10 cellular contexts compared by ENCODE assay signal in the genomic region with DNA sequence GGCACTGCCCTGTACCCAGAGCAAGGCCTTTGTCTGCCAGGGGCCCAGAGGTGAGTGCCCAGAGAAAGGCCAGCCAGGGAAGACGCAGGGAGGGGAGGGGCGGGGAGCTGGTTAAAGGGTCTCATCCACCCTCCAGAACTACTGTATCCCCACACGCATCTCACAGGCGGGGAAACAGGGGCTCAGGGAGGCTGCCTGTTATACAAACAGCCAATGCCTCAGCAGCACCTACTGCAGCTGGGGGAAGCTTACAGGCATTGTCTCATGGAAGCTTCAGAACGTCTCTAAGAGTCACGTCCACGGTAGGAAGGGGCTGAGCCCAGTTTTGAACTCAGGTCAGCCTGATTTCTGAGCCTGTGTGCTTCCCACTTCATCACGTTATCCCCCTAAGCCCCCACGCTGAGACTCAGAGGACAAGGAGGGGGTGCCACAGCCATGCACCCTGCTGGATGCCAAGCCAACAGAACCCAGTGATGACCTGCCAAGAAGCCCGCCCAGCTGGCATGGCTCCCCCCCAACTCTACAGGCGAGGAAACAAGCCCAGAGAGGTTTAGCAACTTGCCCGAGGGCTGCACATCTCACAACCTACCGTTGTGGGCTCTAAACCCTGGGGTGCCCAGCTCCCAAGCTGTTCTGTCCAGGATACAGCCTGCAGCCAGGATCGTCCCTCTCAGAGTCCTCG. TPM values are rescaled to one million over a fixed set of nuclear protein-coding genes. Genes with fewer than 3 reads are reported as not detected.
A peak's percentile ranks its signal among the peaks of the same experiment; 100 is the strongest.
DNase-seq lines count a peak whose midpoint lies in the region; ATAC-seq and TF ChIP-seq lines count a peak whose summit lies in the region.
"Had no signal": no experiment of that assay in that cellular context is flagged by ENCODE, and none has a peak within 500 bp of the region (broad histone marks: within the 10 kb centered on the region; RNA-seq: fewer than 3 reads in every experiment).

No MANE protein-coding gene starts in this region.

- ATAC-seq in IMR-90 (ENCODE audit: low read depth) (peak; percentile 3), GM21619 (IDR thresholded peaks at IDR 0.05; ENCODE audit: unreplicated experiment) (no peak), GM18502 (IDR thresholded peaks at IDR 0.05; ENCODE audit: poor library complexity, unreplicated experiment) (no peak)
- no peak for ATAC-seq in effector memory CD8-positive, alpha-beta T cell (replicated peaks)
- no peak for ATAC-seq in naive thymus-derived CD8-positive, alpha-beta T cell

- peak overlapping the region; percentile 6 for H3K4me2 ChIP-seq in IMR-90 (ENCODE audit: low read depth, low read length)

- DNase-seq in IMR-90 (no peak), NAMALWA (ENCODE audit: low spot score) (no peak), DMS53 (lab: John Stamatoyannopoulos, UW) (no peak)
- no peak for DNase-seq in effector memory CD8-positive, alpha-beta T cell
- peak in 1 of 10 donors; percentile 51 for DNase-seq in naive thymus-derived CD8-positive, alpha-beta T cell
- DNase-seq: hippocampal formation had no signal

- no peaks in the 10 kb centered on the region for H3K27me3 Mint-ChIP-seq in effector memory CD8-positive, alpha-beta T cell
- H3K27me3 Mint-ChIP-seq in naive thymus-derived CD8-positive, alpha-beta T cell, result no peaks in the 10 kb centered on the region
- H3K27me3 Mint-ChIP-seq: stimulated activated naive CD8-positive, alpha-beta T cell treated with anti-CD3 and anti-CD28 coated beads, Interleukin-15, Interleukin-2, amounts not matched to agents 100 ng/mL and 50 ng/mL, for 24 hours had no signal

- intact Hi-C loops in IMR-90 (cut with micrococcal nuclease), result loop anchor here (2.0 kb wide), 1 partner anchor 22 kb away; no protein-coding TSS in a partner anchor

- H3K4me1 ChIP-seq in ACC112 (ENCODE audit: control insufficient read depth, insufficient read depth, low read length, unreplicated experiment) (peaks cover 61% of the 10 kb centered on the region), IMR-90 (ENCODE audit: control insufficient read depth, insufficient read depth, low read length) (peaks cover 32% of the 10 kb centered on the region)

- no peaks in the 10 kb centered on the region for H3K79me1 ChIP-seq in IMR-90 (ENCODE audit: low read depth in 1 of 2, low read length in 2 of 2)

- H3K27me3 ChIP-seq in ACC112 (ENCODE audit: insufficient read depth, low read length) (no peaks in the 10 kb centered on the region), IMR-90 (ENCODE audit: control insufficient read depth, insufficient read depth, low read length) (no peaks in the 10 kb centered on the region)

- no peaks in the 10 kb centered on the region for H3K36me3 ChIP-seq in ACC112 (ENCODE audit: insufficient read depth, low read length)
- H3K36me3 ChIP-seq in IMR-90 (ENCODE audit: control insufficient read depth, insufficient read depth, low read length), result no peaks in the 10 kb centered on the region

- H3K56ac ChIP-seq in IMR-90 (ENCODE audit: extremely low read depth, insufficient read depth, low read length), result no peak overlapping the region

- no peaks in the 10 kb centered on the region for H3K79me2 ChIP-seq in ACC112 (ENCODE audit: control insufficient read depth, insufficient read depth, low read length, unreplicated experiment)

- H3K9me3 Mint-ChIP-seq in effector memory CD8-positive, alpha-beta T cell, result no peaks in the 10 kb centered on the region
- H3K9me3 Mint-ChIP-seq in naive thymus-derived CD8-positive, alpha-beta T cell, result no peaks in the 10 kb centered on the region
- H3K9me3 Mint-ChIP-seq: stimulated activated naive CD8-positive, alpha-beta T cell treated with anti-CD3 and anti-CD28 coated beads, Interleukin-15, Interleukin-2, amounts not matched to agents 100 ng/mL and 50 ng/mL, for 24 hours had no signal

- no peak overlapping the region for H3K23ac ChIP-seq in IMR-90 (ENCODE audit: low read depth, low read length)

- no peak overlapping the region for H3K4me3 Mint-ChIP-seq in effector memory CD8-positive, alpha-beta T cell
- no peak overlapping the region for H3K4me3 Mint-ChIP-seq in naive thymus-derived CD8-positive, alpha-beta T cell
- H3K4me3 Mint-ChIP-seq: stimulated activated naive CD8-positive, alpha-beta T cell treated with anti-CD3 and anti-CD28 coated beads, Interleukin-15, Interleukin-2, amounts not matched to agents 100 ng/mL and 50 ng/mL, for 24 hours had no signal

- H4K20me1 ChIP-seq in IMR-90 (ENCODE audit: insufficient read depth, low read length), result no peaks in the 10 kb centered on the region

- no TSS peak for BruUV-seq in IMR-90 (replicated peaks; lab: Mats Ljungman, UMichigan)

- POLR2A ChIA-PET in IMR-90 (lab: Charles Lee; ENCODE audit: unreplicated experiment), result interaction anchor here (0.6 kb wide), 1 partner anchor 433 kb away, joined by 5 read pairs; no protein-coding TSS in a partner anchor
- POLR2A ChIA-PET in naive thymus-derived CD8-positive, alpha-beta T cell (lab: Charles Lee), result interaction anchor here (2.5 kb wide), 1 partner anchor 9 kb away, joined by 8 read pairs; no protein-coding TSS in a partner anchor

- no peak overlapping the region for H2BK5ac ChIP-seq in IMR-90 (ENCODE audit: low read depth, low read length, poor library complexity, severe bottlenecking)

- H2AFZ ChIP-seq in ACC112 (ENCODE audit: low read length, unreplicated experiment) (no peak overlapping the region), IMR-90 (replicated peaks; ENCODE audit: low read length, poor library complexity) (peak overlapping the region; percentile 77)

- peaks cover 30 to 38% of the 10 kb centered on the region in 2 donors for H3K4me1 Mint-ChIP-seq in effector memory CD8-positive, alpha-beta T cell (ENCODE audit: low read depth in 2 of 2)
- peaks cover 24 to 57% (median 37%) of the 10 kb centered on the region in 4 donors for H3K4me1 Mint-ChIP-seq in naive thymus-derived CD8-positive, alpha-beta T cell

- no peak overlapping the region for H2BK15ac ChIP-seq in IMR-90 (ENCODE audit: low read depth, low read length)

- dilution Hi-C loops in IMR-90 (cut with HindIII; ENCODE audit: low sequenced_read_pairs, unreplicated experiment), result no loop called here

- TF ChIP-seq CTCF in IMR-90 (conservative IDR thresholded peaks at IDR 0.05; ENCODE audit: low read depth, low read length), result no peak

- H3K27ac ChIP-seq in ACC112 (ENCODE audit: low read depth, low read length), result no peak overlapping the region
- no peak overlapping the region for H3K27ac ChIP-seq in IMR-90 (ENCODE audit: insufficient read depth, low read length)

- H2AK9ac ChIP-seq in IMR-90 (replicated peaks; ENCODE audit: low read depth, low read length, poor library complexity), result no peak overlapping the region

- no peak overlapping the region for H3K14ac ChIP-seq in IMR-90 (replicated peaks; ENCODE audit: low read depth, low read length)

- H4K8ac ChIP-seq in IMR-90 (ENCODE audit: low read depth in 2 of 2, low read length in 2 of 2), result no peak overlapping the region

- no peak overlapping the region for H3K4ac ChIP-seq in IMR-90 (ENCODE audit: low read depth, low read length)

- H3K9me1 ChIP-seq in IMR-90 (ENCODE audit: insufficient read depth, low read length), result no peaks in the 10 kb centered on the region; the same call in 1 of the 2 replicates

- H3K36me3 Mint-ChIP-seq in effector memory CD8-positive, alpha-beta T cell (ENCODE audit: insufficient read depth), result peaks cover 9% of the 10 kb centered on the region
- H3K36me3 Mint-ChIP-seq in naive thymus-derived CD8-positive, alpha-beta T cell, result no peaks in the 10 kb centered on the region

- H3K27ac Mint-ChIP-seq in effector memory CD8-positive, alpha-beta T cell, result peak overlapping the region; percentile 60 to 96
- peak overlapping the region in 9 of 10 donors; percentile 28 to 99 (median 75) for H3K27ac Mint-ChIP-seq in naive thymus-derived CD8-positive, alpha-beta T cell
- H3K27ac Mint-ChIP-seq: stimulated activated naive CD8-positive, alpha-beta T cell treated with anti-CD3 and anti-CD28 coated beads, Interleukin-15, Interleukin-2, amounts not matched to agents 100 ng/mL and 50 ng/mL, for 24 hours had no signal

- H3K9ac ChIP-seq in IMR-90 (ENCODE audit: low read depth, low read length), result no peak overlapping the region

- TF ChIP-seq RAD21 in IMR-90 (IDR thresholded peaks at IDR 0.05; ENCODE audit: low read length), result no peak

- H4K91ac ChIP-seq in IMR-90 (ENCODE audit: insufficient read depth, low read depth, low read length), result no peak overlapping the region

- no peak overlapping the region for H2BK20ac ChIP-seq in IMR-90 (ENCODE audit: low read depth, low read length)

- H2BK120ac ChIP-seq in IMR-90 (ENCODE audit: low read depth, low read length), result no peak overlapping the region

- H3K18ac ChIP-seq in IMR-90 (ENCODE audit: low read depth, low read length), result no peak overlapping the region

- in situ Hi-C loops in IMR-90 (cut with MboI; ENCODE audit: low sequenced_read_pairs), result no loop called here

- peak overlapping the region; percentile 52; the same call in 1 of the 2 replicates for H2AK5ac ChIP-seq in IMR-90 (ENCODE audit: low read depth, low read length)

- H3K4me3 ChIP-seq in ACC112 (ENCODE audit: low read depth, low read length) (peak overlapping the region; percentile 51), IMR-90 (ENCODE audit: insufficient read depth, low read depth, low read length) (no peak overlapping the region)

- no peak for TF ChIP-seq POLR2A in IMR-90 (IDR thresholded peaks at IDR 0.05; ENCODE audit: low read depth, low read length)

- CTCF ChIA-PET in IMR-90 (lab: Yijun Ruan, JAX), result no interaction called here

- 40% methylated on average over 2 of the region's 15 CpGs; no CpG with 5 or more reads in 1 of the 2 experiments for WGBS in IMR-90 (ENCODE audit: extremely low coverage in 2 of 2, insufficient read length in 1 of 2), 2 experiments

- no peaks in the 10 kb centered on the region for H3K9me3 ChIP-seq in IMR-90 (ENCODE audit: control insufficient read depth, insufficient read depth, low read length)

- no peak overlapping the region for H4K5ac ChIP-seq in IMR-90 (ENCODE audit: low read depth, low read length)

TF ChIP-seq in IMR-90, 13 proteins besides CTCF, POLR2A, EP300 and RAD21 (continues in another document):
- TF ChIP-seq, protein P1, sequence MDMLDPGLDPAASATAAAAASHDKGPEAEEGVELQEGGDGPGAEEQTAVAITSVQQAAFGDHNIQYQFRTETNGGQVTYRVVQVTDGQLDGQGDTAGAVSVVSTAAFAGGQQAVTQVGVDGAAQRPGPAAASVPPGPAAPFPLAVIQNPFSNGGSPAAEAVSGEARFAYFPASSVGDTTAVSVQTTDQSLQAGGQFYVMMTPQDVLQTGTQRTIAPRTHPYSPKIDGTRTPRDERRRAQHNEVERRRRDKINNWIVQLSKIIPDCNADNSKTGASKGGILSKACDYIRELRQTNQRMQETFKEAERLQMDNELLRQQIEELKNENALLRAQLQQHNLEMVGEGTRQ (IDR thresholded peaks at IDR 0.05; ENCODE audit: low read depth, low read length), result no peak
- TF ChIP-seq CEBPB (IDR thresholded peaks at IDR 0.05; ENCODE audit: low read depth, low read length), result no peak
- TF ChIP-seq MAZ (IDR thresholded peaks at IDR 0.05; ENCODE audit: borderline replicate concordance, low read depth, low read length), result no peak
- no peak for TF ChIP-seq MAFK (IDR thresholded peaks at IDR 0.05; ENCODE audit: low read depth, low read length)

RNA-seq across cellular contexts. Expression of a gene that starts 54.5 kb away (rescaled TPM):
- total RNA-seq in IMR-90 (2012; rRNA removed), result 5.9 and 6.4 TPM in 2 replicates
- polyA plus RNA-seq in IMR-90 (2012; rRNA removed), result 11.6 and 11.9 TPM in 2 replicates
- 7.4 and 10.4 TPM in 2 replicates for polyA plus RNA-seq in IMR-90 (2012; cell fraction: cytosol; rRNA removed)
- polyA plus RNA-seq in IMR-90 (2012; cell fraction: nucleus; rRNA removed; ENCODE audit: low replicate concordance), result 32.9 and 36.9 TPM in 2 replicates
- 10 to 100 TPM; 43.4 to 47.7 TPM for total RNA-seq in naive thymus-derived CD8-positive, alpha-beta T cell
- polyA plus RNA-seq in naive thymus-derived CD8-positive, alpha-beta T cell, result 10 to 100 TPM; 13.7 to 23.7 (median 15.7) TPM
